21 cellular contexts compared by ENCODE assay signal in genomic region chr3:24479816-24480215, GRCh38.
"Had no signal": no experiment of that assay in that cellular context is flagged by ENCODE, and none has a peak within 500 bp of the region (broad histone marks: within the 10 kb centered on the region; RNA-seq: fewer than 3 reads in every experiment).

No MANE protein-coding gene starts in this region.

- H3K27me3 ChIP-seq: adrenal gland, esophagus muscularis mucosa, heart left ventricle, sigmoid colon, testis, upper lobe of left lung had no signal

- H3K4me1 ChIP-seq: lower lobe of right lung, testis had no signal

- H3K36me3 ChIP-seq: adrenal gland, esophagus muscularis mucosa, heart left ventricle, lower lobe of right lung, sigmoid colon, upper lobe of left lung had no signal

- DNase-seq: activated CD4-positive, alpha-beta T cell treated with anti-CD3 and anti-CD28 coated beads for 1 hour; activated CD4-positive, alpha-beta T cell treated with anti-CD3 and anti-CD28 coated beads, Interleukin-2, amount 50 U/mL, for 1 hour; activated CD8-positive, alpha-beta memory T cell treated with anti-CD3 and anti-CD28 coated beads, Interleukin-2, amount 50 U/mL, for 4 hours; activated T-cell treated with anti-CD3 and anti-CD28 coated beads, Interleukin-2, amount 50 U/mL, for 24 hours; adrenal gland; heart left ventricle; islet precursor cell; lower lobe of right lung; naive B cell; sigmoid colon; stimulated activated CD4-positive, alpha-beta T cell treated with anti-CD3 and anti-CD28 coated beads, Interleukin-2, amount 100 ng/mL, for 48 hours; stimulated activated naive CD4-positive, alpha-beta T cell; T-cell; testis; upper lobe of left lung had no signal

- H3K4me3 ChIP-seq: adrenal gland, esophagus muscularis mucosa, heart left ventricle, lower lobe of right lung, sigmoid colon, testis, upper lobe of left lung had no signal

- H3K27ac ChIP-seq: adrenal gland, esophagus muscularis mucosa, heart left ventricle, lower lobe of right lung, sigmoid colon, testis, upper lobe of left lung, VCaP had no signal

- FAIRE-seq: astrocyte, colon, frontal cortex had no signal

- H3K9me3 ChIP-seq: adrenal gland, esophagus muscularis mucosa, heart left ventricle, lower lobe of right lung, sigmoid colon, testis, upper lobe of left lung had no signal

- ATAC-seq: activated T-helper 17 cell treated with anti-CD3 and anti-CD28 coated beads, Interleukin-2, amount 50 U/mL, for 72 hours; lower lobe of right lung; T-cell had no signal
